ENCODE assay signal across 12 cellular contexts in genomic region chr2:25343187-25343825, GRCh38. TPM values are rescaled to one million over a fixed set of nuclear protein-coding genes. Genes with fewer than 3 reads are reported as not detected.
A peak's percentile ranks its signal among the peaks of the same experiment; 100 is the strongest.
DNase-seq lines count a peak whose midpoint lies in the region; ATAC-seq and TF ChIP-seq lines count a peak whose summit lies in the region.
"Had no signal": no experiment of that assay in that cellular context is flagged by ENCODE, and none has a peak within 500 bp of the region (broad histone marks: within the 10 kb centered on the region; RNA-seq: fewer than 3 reads in every experiment).

No MANE protein-coding gene starts in this region.

- H3K4me1 ChIP-seq in osteoblast (ENCODE audit: insufficient read depth, low read length): peaks cover 7% of the 10 kb centered on the region

- peaks cover 3% of the 10 kb centered on the region for H3K79me2 ChIP-seq in osteoblast (ENCODE audit: insufficient read depth, low read length)

- H3K36me3 ChIP-seq in osteoblast (ENCODE audit: insufficient read depth, low read length): no peaks in the 10 kb centered on the region
- H3K36me3 ChIP-seq: prostate gland, upper lobe of right lung had no signal

- CTCF ChIA-PET in activated CD4-positive, alpha-beta T cell treated with anti-CD3 and anti-CD28 coated beads, Interleukin-2, amount 10 ng/mL, durations not matched to agents 7 days and 5 days (lab: Charles Lee): interaction anchor here (1.0 to 2.4 kb wide), 11 partner anchors 10 to 178 kb away, joined by 3 to 13 read pairs (median 4); no protein-coding TSS in a partner anchor

- H3K27me3 ChIP-seq in osteoblast (ENCODE audit: insufficient read depth, low read length): no peaks in the 10 kb centered on the region
- H3K27me3 ChIP-seq: upper lobe of right lung had no signal

- no peak for DNase-seq in activated CD4-positive, alpha-beta T cell treated with anti-CD3 and anti-CD28 coated beads, Interleukin-2, amount 10 ng/mL, durations not matched to agents 7 days and 5 days
- DNase-seq in activated CD4-positive, alpha-beta T cell treated with anti-CD3 and anti-CD28 coated beads, Interleukin-2, amount 50 U/mL, for 1 hour: no peak
- DNase-seq in osteoblast (ENCODE audit: insufficient read length, low spot score, missing footprints) (peak; percentile 65), COLO829 (ENCODE audit: low spot score) (no peak), islet precursor cell (no peak)
- DNase-seq: ACHN, mesendoderm, upper lobe of right lung had no signal

- POLR2A ChIA-PET in activated CD4-positive, alpha-beta T cell treated with anti-CD3 and anti-CD28 coated beads, Interleukin-2, amount 10 ng/mL, durations not matched to agents 7 days and 5 days (lab: Charles Lee): no interaction called here

- H3K9me3 Mint-ChIP-seq in activated CD4-positive, alpha-beta T cell treated with anti-CD3 and anti-CD28 coated beads, Interleukin-2, amount 10 ng/mL, durations not matched to agents 7 days and 5 days: no peaks in the 10 kb centered on the region

- ATAC-seq in GM18870 (IDR thresholded peaks at IDR 0.05; ENCODE audit: unreplicated experiment): no peak

- no peaks in the 10 kb centered on the region for H3K9me3 ChIP-seq in osteoblast (ENCODE audit: low read depth, low read length)
- H3K9me3 ChIP-seq: prostate gland, upper lobe of right lung had no signal

- TF ChIP-seq EP300 in Ishikawa (IDR thresholded peaks at IDR 0.05; ENCODE audit: borderline replicate concordance): no peak

- no peaks in the 10 kb centered on the region for H3K27me3 Mint-ChIP-seq in activated CD4-positive, alpha-beta T cell treated with anti-CD3 and anti-CD28 coated beads, Interleukin-2, amount 10 ng/mL, durations not matched to agents 7 days and 5 days

- H3K27ac Mint-ChIP-seq in activated CD4-positive, alpha-beta T cell treated with anti-CD3 and anti-CD28 coated beads, Interleukin-2, amount 10 ng/mL, durations not matched to agents 7 days and 5 days: peak overlapping the region; percentile 74

- TF ChIP-seq RAD21 in Ishikawa (IDR thresholded peaks at IDR 0.05; ENCODE audit: low read depth): no peak

- no peak for TF ChIP-seq CTCF in osteoblast (IDR thresholded peaks at IDR 0.05; ENCODE audit: extremely low read depth, low read depth, low read length)

- peaks cover 16% of the 10 kb centered on the region for H4K20me1 ChIP-seq in osteoblast (ENCODE audit: insufficient read depth, low read length)

- peak overlapping the region; percentile 79 for H3K4me3 Mint-ChIP-seq in activated CD4-positive, alpha-beta T cell treated with anti-CD3 and anti-CD28 coated beads, Interleukin-2, amount 10 ng/mL, durations not matched to agents 7 days and 5 days

- H2AFZ ChIP-seq in osteoblast (ENCODE audit: low read length): no peak overlapping the region

- no peak overlapping the region for H3K4me3 ChIP-seq in osteoblast (ENCODE audit: insufficient read depth, low read length)

- no peak overlapping the region for H3K4me2 ChIP-seq in osteoblast (ENCODE audit: insufficient read depth, low read length)

- peak overlapping the region; percentile 88 for H3K27ac ChIP-seq in angular gyrus (ENCODE audit: low read depth, low read length)
- no peak overlapping the region for H3K27ac ChIP-seq in osteoblast (ENCODE audit: low read depth, low read length)
- H3K27ac ChIP-seq: upper lobe of right lung had no signal

- H3K4me1 Mint-ChIP-seq in activated CD4-positive, alpha-beta T cell treated with anti-CD3 and anti-CD28 coated beads, Interleukin-2, amount 10 ng/mL, durations not matched to agents 7 days and 5 days: peaks cover 26% of the 10 kb centered on the region

- H3K36me3 Mint-ChIP-seq in activated CD4-positive, alpha-beta T cell treated with anti-CD3 and anti-CD28 coated beads, Interleukin-2, amount 10 ng/mL, durations not matched to agents 7 days and 5 days (ENCODE audit: low read depth): no peaks in the 10 kb centered on the region

TF ChIP-seq in Ishikawa, 13 proteins besides CTCF, POLR2A, EP300 and RAD21:
- TF ChIP-seq, protein P1, sequence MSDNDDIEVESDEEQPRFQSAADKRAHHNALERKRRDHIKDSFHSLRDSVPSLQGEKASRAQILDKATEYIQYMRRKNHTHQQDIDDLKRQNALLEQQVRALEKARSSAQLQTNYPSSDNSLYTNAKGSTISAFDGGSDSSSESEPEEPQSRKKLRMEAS (IDR thresholded peaks at IDR 0.05): no peak
- TF ChIP-seq REST (IDR thresholded peaks at IDR 0.05; ENCODE audit: low read depth) (peak; percentile 59), ZBTB7A (IDR thresholded peaks at IDR 0.05; ENCODE audit: low read depth) (no peak)

RNA-seq across cellular contexts. Expression of gene DNMT3A, which starts 1.6 kb away (rescaled TPM):
- 10 to 100 TPM; 55.9 to 62.3 TPM for total RNA-seq in activated CD4-positive, alpha-beta T cell treated with anti-CD3 and anti-CD28 coated beads, Interleukin-2, amount 10 ng/mL, durations not matched to agents 7 days and 5 days
- total RNA-seq in osteoblast: 14.7 and 18.5 TPM in 2 replicates
